ENCODE assay signal across 10 cellular contexts in the genomic region with DNA sequence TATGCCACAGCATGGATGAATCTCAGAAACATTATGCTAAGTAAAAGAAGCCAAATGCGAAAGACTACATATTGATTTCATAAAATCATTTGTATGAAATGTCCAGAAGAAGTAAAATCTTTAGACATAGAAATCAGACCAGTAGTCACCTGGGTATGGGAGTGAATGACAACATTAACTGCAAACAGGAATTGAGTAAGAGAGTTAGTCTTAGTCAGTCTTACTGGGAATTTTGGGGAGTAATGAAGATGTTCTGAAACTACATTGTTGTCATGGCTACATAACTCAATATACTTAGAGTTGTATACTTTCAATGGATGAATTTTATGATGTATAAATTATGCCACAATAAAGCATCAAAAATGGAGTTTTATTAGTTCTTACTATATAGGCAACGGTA.
"Had no signal": no experiment of that assay in that cellular context is flagged by ENCODE, and none has a peak within 500 bp of the region (broad histone marks: within the 10 kb centered on the region; RNA-seq: fewer than 3 reads in every experiment).

No MANE protein-coding gene starts in this region.

- H3K36me3 Mint-ChIP-seq: IgD-negative memory B cell had no signal

- H3K27ac ChIP-seq: HL-60, KMS-11 had no signal

- ATAC-seq: HCT116, HepG2 had no signal

- DNase-seq: GOT3, H7, HFFc6, KBM-7 had no signal

- H3K27me3 Mint-ChIP-seq: IgD-negative memory B cell had no signal

- FAIRE-seq: HepG2 had no signal

- H3K4me1 Mint-ChIP-seq: IgD-negative memory B cell had no signal

- H3K4me1 ChIP-seq: HAP-1 had no signal

- H3K27ac Mint-ChIP-seq: HFFc6, IgD-negative memory B cell had no signal

- H3K4me2 ChIP-seq: KMS-11 had no signal

- H3K36me3 ChIP-seq: HAP-1 had no signal

- H3K4me3 Mint-ChIP-seq: HFFc6, IgD-negative memory B cell had no signal

- H3K4me3 ChIP-seq: HAP-1 had no signal
